Comparison of ENCODE assay signal across 11 cellular contexts in genomic region chr22:43226368-43226979, GRCh38. TPM values are rescaled to one million over a fixed set of nuclear protein-coding genes. Genes with fewer than 3 reads are reported as not detected.
DNase-seq lines count a peak whose midpoint lies in the region; ATAC-seq lines count a peak whose summit lies in the region.
"Had no signal": no experiment of that assay in that cellular context is flagged by ENCODE, and none has a peak within 500 bp of the region (broad histone marks: within the 10 kb centered on the region; RNA-seq: fewer than 3 reads in every experiment).

No MANE protein-coding gene starts in this region.

- no peak overlapping the region for H3K4me3 Mint-ChIP-seq in naive thymus-derived CD4-positive, alpha-beta T cell
- H3K4me3 Mint-ChIP-seq: dendritic cell treated with granulocyte-macrophage colony-stimulating factor and Interleukin-4, amounts not matched to agents 40 ng/mL and 50 ng/mL, for 4 days; naive B cell had no signal

- H3K36me3 ChIP-seq in neuronal stem cell (replicated peaks in 1 of 2; ENCODE audit: control insufficient read depth in 2 of 2, insufficient read depth in 2 of 2, low read length in 2 of 2): peaks cover 0 to 33% of the 10 kb centered on the region in 2 donors
- no peaks in the 10 kb centered on the region for H3K36me3 ChIP-seq in naive thymus-derived CD4-positive, alpha-beta T cell (ENCODE audit: control insufficient read depth in 2 of 3, insufficient read depth in 3 of 3, low read length in 3 of 3)

- H3K4me2 ChIP-seq in neuronal stem cell (ENCODE audit: insufficient read depth, low read length, poor library complexity, severe bottlenecking): no peak overlapping the region

- H4K8ac ChIP-seq in neuronal stem cell (ENCODE audit: low read depth, low read length): no peak overlapping the region

- H3K4me1 ChIP-seq in neuronal stem cell (ENCODE audit: control insufficient read depth in 2 of 2, insufficient read depth in 1 of 2, low read depth in 1 of 2, low read length in 2 of 2): peaks cover 14 to 21% of the 10 kb centered on the region in 2 donors
- peaks cover 0 to 6% of the 10 kb centered on the region in 2 donors for H3K4me1 ChIP-seq in naive thymus-derived CD4-positive, alpha-beta T cell (ENCODE audit: control insufficient read depth in 2 of 2, insufficient read depth in 2 of 2, low read length in 2 of 2)

- peaks cover 0 to 11% (median 5%) of the 10 kb centered on the region in 7 donors for H3K4me1 Mint-ChIP-seq in naive thymus-derived CD4-positive, alpha-beta T cell

- H2BK120ac ChIP-seq in neuronal stem cell (ENCODE audit: low read depth, low read length): no peak overlapping the region

- no peak for ATAC-seq in activated naive CD4-positive, alpha-beta T cell treated with anti-CD3 and anti-CD28 coated beads, Interleukin-2, amount 50 U/mL, for 72 hours
- ATAC-seq in HG03442 (IDR thresholded peaks at IDR 0.05; ENCODE audit: unreplicated experiment): no peak
- no peak for ATAC-seq in naive thymus-derived CD4-positive, alpha-beta T cell

- H3K4ac ChIP-seq in neuronal stem cell (ENCODE audit: low read length): no peak overlapping the region

- no peaks in the 10 kb centered on the region for H3K36me3 Mint-ChIP-seq in activated naive CD4-positive, alpha-beta T cell treated with anti-CD3 and anti-CD28 coated beads, Interleukin-2, amount 50 U/mL, for 72 hours
- no peaks in the 10 kb centered on the region for H3K36me3 Mint-ChIP-seq in naive thymus-derived CD4-positive, alpha-beta T cell
- H3K36me3 Mint-ChIP-seq: naive B cell had no signal

- no peak overlapping the region for H2BK15ac ChIP-seq in neuronal stem cell (ENCODE audit: low read length)

- H3K9me3 Mint-ChIP-seq in activated naive CD4-positive, alpha-beta T cell treated with anti-CD3 and anti-CD28 coated beads, Interleukin-2, amount 50 U/mL, for 72 hours: no peaks in the 10 kb centered on the region
- H3K9me3 Mint-ChIP-seq in naive thymus-derived CD4-positive, alpha-beta T cell: no peaks in the 10 kb centered on the region
- H3K9me3 Mint-ChIP-seq: dendritic cell treated with granulocyte-macrophage colony-stimulating factor and Interleukin-4, amounts not matched to agents 40 ng/mL and 50 ng/mL, for 4 days; naive B cell had no signal

- H2BK5ac ChIP-seq in neuronal stem cell (ENCODE audit: low read length): no peak overlapping the region

- no peak overlapping the region for H4K91ac ChIP-seq in neuronal stem cell (ENCODE audit: low read depth, low read length, poor library complexity)

- peak overlapping the region; percentile 89 for H2AFZ ChIP-seq in neuronal stem cell (ENCODE audit: low read length)

- H3K14ac ChIP-seq in neuronal stem cell (ENCODE audit: low read length): peak overlapping the region; percentile 1

- no peak overlapping the region for H3K27ac ChIP-seq in neuronal stem cell (replicated peaks; ENCODE audit: low read length)
- no peak overlapping the region for H3K27ac ChIP-seq in naive thymus-derived CD4-positive, alpha-beta T cell (ENCODE audit: low read depth, low read length)

- DNase-seq in Daoy (ENCODE audit: low read depth) (peak; percentile 33), NCI-H82 treated with DMSO at 0.1 percent for 48 hours (lab: John Stamatoyannopoulos, UW; ENCODE audit: unreplicated experiment) (peak; percentile 10), epidermal melanocyte (ENCODE audit: insufficient read length, low spot score) (peak; percentile 73), neuronal stem cell (ENCODE audit: low spot score) (peak; percentile 37), NK-92 (lab: John Stamatoyannopoulos, UW; ENCODE audit: unreplicated experiment) (no peak)
- no peak for DNase-seq in activated naive CD4-positive, alpha-beta T cell treated with anti-CD3 and anti-CD28 coated beads, Interleukin-2, amount 50 U/mL, for 72 hours (ENCODE audit: low spot score in 2 of 2)
- DNase-seq in naive thymus-derived CD4-positive, alpha-beta T cell: no peak
- DNase-seq: naive B cell, SIG-M5 had no signal

- H3K9me3 ChIP-seq in neuronal stem cell (replicated peaks in 1 of 2; ENCODE audit: control insufficient read depth in 2 of 2, insufficient read depth in 1 of 2, low read depth in 1 of 2, low read length in 2 of 2): no peaks in the 10 kb centered on the region
- no peaks in the 10 kb centered on the region for H3K9me3 ChIP-seq in naive thymus-derived CD4-positive, alpha-beta T cell (ENCODE audit: control insufficient read depth in 2 of 3, low read length in 3 of 3)

- peak overlapping the region; percentile 48 for H2AK5ac ChIP-seq in neuronal stem cell (ENCODE audit: low read depth, low read length)

- H3K9ac ChIP-seq in neuronal stem cell (ENCODE audit: low read depth, low read length, poor library complexity): peak overlapping the region; percentile 71

- intact Hi-C loops in naive thymus-derived CD4-positive, alpha-beta T cell (cut with micrococcal nuclease): no loop called here

- H3K23ac ChIP-seq in neuronal stem cell (ENCODE audit: low read depth, low read length, poor library complexity): peak overlapping the region; percentile 67

- CTCF ChIA-PET in naive thymus-derived CD4-positive, alpha-beta T cell (lab: Charles Lee): no interaction called here

- POLR2A ChIA-PET in naive thymus-derived CD4-positive, alpha-beta T cell (lab: Charles Lee): no interaction called here

- no peak overlapping the region for H3K4me3 ChIP-seq in neuronal stem cell (ENCODE audit: low read length in 2 of 2)
- no peak overlapping the region for H3K4me3 ChIP-seq in naive thymus-derived CD4-positive, alpha-beta T cell (ENCODE audit: low read length)

- H3K27me3 Mint-ChIP-seq in naive thymus-derived CD4-positive, alpha-beta T cell: peaks cover 0 to 5% (median 0%) of the 10 kb centered on the region in 5 donors

- H3K18ac ChIP-seq in neuronal stem cell (ENCODE audit: low read length): peak overlapping the region; percentile 75

- H2BK12ac ChIP-seq in neuronal stem cell (ENCODE audit: low read length): no peak overlapping the region

- H3K27me3 ChIP-seq in neuronal stem cell (ENCODE audit: control insufficient read depth in 3 of 3, insufficient read depth in 3 of 3, low read depth in 1 of 3, low read length in 3 of 3): peaks cover 0 to 27% (median 0%) of the 10 kb centered on the region in 3 experiments
- H3K27me3 ChIP-seq in naive thymus-derived CD4-positive, alpha-beta T cell (ENCODE audit: control insufficient read depth in 2 of 2, insufficient read depth in 2 of 2, low read length in 2 of 2): no peaks in the 10 kb centered on the region

- WGBS in neuronal stem cell (ENCODE audit: extremely low coverage in 2 of 2, insufficient read length in 2 of 2, insufficient replicate concordance in 1 of 2), 2 donors: no CpG with 5 or more reads among the region's 18 CpGs

- H3K79me1 ChIP-seq in neuronal stem cell (ENCODE audit: low read depth, low read length): peaks cover 5% of the 10 kb centered on the region

- H3K27ac Mint-ChIP-seq in activated naive CD4-positive, alpha-beta T cell treated with anti-CD3 and anti-CD28 coated beads, Interleukin-2, amount 50 U/mL, for 72 hours: no peak overlapping the region
- H3K27ac Mint-ChIP-seq in naive thymus-derived CD4-positive, alpha-beta T cell: peak overlapping the region in 1 of 9 donors; percentile 11
- H3K27ac Mint-ChIP-seq: dendritic cell treated with granulocyte-macrophage colony-stimulating factor and Interleukin-4, amounts not matched to agents 40 ng/mL and 50 ng/mL, for 4 days; naive B cell had no signal

RNA-seq across cellular contexts. Expression of gene TTLL12, which starts 39.5 kb away (rescaled TPM):
- total RNA-seq in Daoy (2014; rRNA removed; shearing (Covaris generic)): 49.1 and 61.1 TPM in 2 replicates
- polyA plus RNA-seq in neuronal stem cell (2013, experiment 1 of 2): 35.3 TPM
- 37.1 TPM for polyA plus RNA-seq in neuronal stem cell (2013, experiment 2 of 2)
- total RNA-seq in activated naive CD4-positive, alpha-beta T cell treated with anti-CD3 and anti-CD28 coated beads, Interleukin-2, amount 50 U/mL, for 72 hours: 10 to 100 TPM; 34.3 to 75.0 TPM
- 10 to 100 TPM; 15.6 to 43.7 (median 29.6) TPM for total RNA-seq in naive thymus-derived CD4-positive, alpha-beta T cell
- polyA plus RNA-seq in naive thymus-derived CD4-positive, alpha-beta T cell: 10 to 100 TPM; 15.6 to 28.2 TPM

Comparison
In these comparisons a context has a peak if more than half of its experiments do, and no peak if none do; other contexts are left out.
1. DNase-seq: peak in Daoy (single experiment), NCI-H82 treated with DMSO at 0.1 percent for 48 hours (single experiment), epidermal melanocyte (single experiment) and neuronal stem cell (single experiment); none in activated naive CD4-positive, alpha-beta T cell treated with anti-CD3 and anti-CD28 coated beads, Interleukin-2, amount 50 U/mL, for 72 hours (0 of 2), NK-92 (single experiment) and naive thymus-derived CD4-positive, alpha-beta T cell (0 of 9).